In genomic region chr7:121530251-121531174, GRCh38 we compare ENCODE assay signal across 8 cellular contexts.
DNase-seq lines count a peak whose midpoint lies in the region; ATAC-seq and TF ChIP-seq lines count a peak whose summit lies in the region.

No MANE protein-coding gene starts in this region.

- no peaks in the 10 kb centered on the region for H3K9me3 ChIP-seq in left ventricle myocardium inferior (replicated peaks)
- H3K9me3 ChIP-seq in SK-N-SH: no peaks in the 10 kb centered on the region; the same call in 1 of the 2 replicates
- no peaks in the 10 kb centered on the region for H3K9me3 ChIP-seq in neural progenitor cell (ENCODE audit: low read depth)

- TF ChIP-seq CTCF in left ventricle myocardium inferior (IDR thresholded peaks at IDR 0.05; ENCODE audit: borderline replicate concordance) (no peak), SK-N-SH (IDR thresholded peaks at IDR 0.05) (0 out of 2 replicates have a peak, but pooled peaks have one; percentile 16), chondrocyte (IDR thresholded peaks at IDR 0.05) (no peak), neural progenitor cell (IDR thresholded peaks at IDR 0.05) (no peak)

- H2AFZ ChIP-seq in SK-N-SH (ENCODE audit: low read depth) (peak overlapping the region; percentile 25; the same call in 1 of the 2 replicates), neural progenitor cell (replicated peaks) (no peak overlapping the region)

- TF ChIP-seq EP300 in SK-N-SH (IDR thresholded peaks at IDR 0.05; ENCODE audit: borderline replicate concordance in 1 of 2, low read depth in 1 of 2, low read length in 1 of 2): peak; percentile 78 to 99

- CTCF ChIA-PET in SK-N-SH (lab: Yijun Ruan, JAX): interaction anchor here (1.2 kb wide), 1 partner anchor 18 kb away, joined by 3 read pairs; no protein-coding TSS in a partner anchor

- H3K27me3 ChIP-seq in left ventricle myocardium inferior (ENCODE audit: low read depth) (no peaks in the 10 kb centered on the region), SK-N-SH (ENCODE audit: insufficient read depth) (no peaks in the 10 kb centered on the region), neural progenitor cell (no peaks in the 10 kb centered on the region)

- H3K9ac ChIP-seq in SK-N-SH: peak overlapping the region; percentile 32; the same call in 1 of the 2 replicates
- H3K9ac ChIP-seq in neural progenitor cell: no peak overlapping the region

- H3K4me3 Mint-ChIP-seq in chondrocyte (ENCODE audit: unreplicated experiment) (no peak overlapping the region), neural progenitor cell (no peak overlapping the region)

- H3K27ac ChIP-seq in left ventricle myocardium inferior (replicated peaks) (no peak overlapping the region), SK-N-SH (ENCODE audit: low read depth in 2 of 2, low read length in 1 of 2) (peak overlapping the region; percentile 85 to 92), neural progenitor cell (no peak overlapping the region)

- no peaks in the 10 kb centered on the region for H3K4me1 ChIP-seq in left ventricle myocardium inferior
- H3K4me1 ChIP-seq in SK-N-SH (ENCODE audit: control insufficient read depth in 1 of 2, insufficient read depth in 2 of 2, low read depth in 1 of 2, low read length in 1 of 2): peaks cover 0 to 29% of the 10 kb centered on the region in 2 experiments; a peak in 2 of 4 replicates
- H3K4me1 ChIP-seq in neural progenitor cell: peaks cover 7% of the 10 kb centered on the region

- 6% methylated on average over 4 of the region's 4 CpGs for WGBS in SK-N-SH (ENCODE audit: low lambda C conversion rate)

- peaks cover 24% of the 10 kb centered on the region for H3K4me1 Mint-ChIP-seq in chondrocyte (ENCODE audit: low read depth)
- H3K4me1 Mint-ChIP-seq in neural progenitor cell: peaks cover 8% of the 10 kb centered on the region

- H3K4me2 ChIP-seq in SK-N-SH: peak overlapping the region; percentile 48
- no peak overlapping the region for H3K4me2 ChIP-seq in neural progenitor cell

- DNase-seq in Right ventricle myocardium inferior (ENCODE audit: missing footprints): no peak
- no peak for DNase-seq in left ventricle myocardium inferior
- no peak for DNase-seq in SK-N-SH
- DNase-seq in chondrocyte (ENCODE audit: low spot score): no peak
- DNase-seq in neural progenitor cell (ENCODE audit: low spot score): no peak
- DNase-seq in NCI-H1092 (lab: John Stamatoyannopoulos, UW): no peak
- DNase-seq in KG1 (lab: John Stamatoyannopoulos, UW): no peak

- H3K9me2 ChIP-seq in SK-N-SH: no peaks in the 10 kb centered on the region

- ATAC-seq in Right ventricle myocardium inferior (peak; percentile 81), HG03039 (IDR thresholded peaks at IDR 0.05; ENCODE audit: unreplicated experiment) (peak; percentile 99)

- H3K27me3 Mint-ChIP-seq in chondrocyte (ENCODE audit: low read depth) (no peaks in the 10 kb centered on the region), neural progenitor cell (ENCODE audit: insufficient read depth, low read depth) (peaks cover 2% of the 10 kb centered on the region)

- H3K79me2 ChIP-seq in SK-N-SH (ENCODE audit: insufficient read depth) (no peaks in the 10 kb centered on the region), neural progenitor cell (ENCODE audit: low read depth) (no peaks in the 10 kb centered on the region)

- POLR2A ChIA-PET in SK-N-SH (lab: Yijun Ruan, JAX): no interaction called here

- H3K27ac Mint-ChIP-seq in chondrocyte (ENCODE audit: unreplicated experiment) (peak overlapping the region; percentile 78), neural progenitor cell (peak overlapping the region; percentile 20)

- peaks cover 31% of the 10 kb centered on the region for H3F3A ChIP-seq in SK-N-SH (replicated peaks; ENCODE audit: insufficient read depth)
- no peaks in the 10 kb centered on the region for H3F3A ChIP-seq in neural progenitor cell (ENCODE audit: low read depth)

- intact Hi-C loops in Right ventricle myocardium inferior (cut with DNase I): no loop called here
- intact Hi-C loops in left ventricle myocardium inferior (cut with micrococcal nuclease): no loop called here

- H3K4me3 ChIP-seq in left ventricle myocardium inferior: no peak overlapping the region
- H3K4me3 ChIP-seq in SK-N-SH (ENCODE audit: low read depth in 2 of 2, low read length in 1 of 2): peak overlapping the region in 1 of 2 experiments; percentile 10; a peak in 2 of 4 replicates
- no peak overlapping the region for H3K4me3 ChIP-seq in neural progenitor cell

- H4K20me1 ChIP-seq in SK-N-SH (ENCODE audit: insufficient read depth) (no peaks in the 10 kb centered on the region), neural progenitor cell (ENCODE audit: low read depth) (no peaks in the 10 kb centered on the region)

- no peak for TF ChIP-seq RAD21 in SK-N-SH (IDR thresholded peaks at IDR 0.05; ENCODE audit: low read length)

- H3K36me3 Mint-ChIP-seq in chondrocyte (ENCODE audit: low read depth) (no peaks in the 10 kb centered on the region), neural progenitor cell (no peaks in the 10 kb centered on the region)

- H3K36me3 ChIP-seq in left ventricle myocardium inferior: no peaks in the 10 kb centered on the region
- H3K36me3 ChIP-seq in SK-N-SH (replicated peaks in 1 of 2; ENCODE audit: control insufficient read depth in 1 of 2, insufficient read depth in 2 of 2, low read length in 1 of 2): no peaks in the 10 kb centered on the region
- no peaks in the 10 kb centered on the region for H3K36me3 ChIP-seq in neural progenitor cell

- no peaks in the 10 kb centered on the region for H3K9me3 Mint-ChIP-seq in chondrocyte (ENCODE audit: low read depth)
- peaks cover 10% of the 10 kb centered on the region for H3K9me3 Mint-ChIP-seq in neural progenitor cell

TF ChIP-seq in SK-N-SH, 30 proteins besides CTCF, POLR2A, EP300 and RAD21 (continues in another document):
- TF ChIP-seq MXI1 (IDR thresholded peaks at IDR 0.05; ENCODE audit: low read depth, low read length) (no peak), RFX5 (IDR thresholded peaks at IDR 0.05; ENCODE audit: low read length) (no peak), FOSL2 (IDR thresholded peaks at IDR 0.05; ENCODE audit: borderline replicate concordance, low read depth) (peak; percentile 95), IRF3 (IDR thresholded peaks at IDR 0.05; ENCODE audit: low read depth, low read length) (no peak), NRF1 (IDR thresholded peaks at IDR 0.05; ENCODE audit: low read depth, low read length) (no peak), CHD2 (IDR thresholded peaks at IDR 0.05; ENCODE audit: low read length, partially characterized antibody) (no peak), FOXJ3 (CRISPR knock-in tag; IDR thresholded peaks at IDR 0.05) (no peak), YY1 (IDR thresholded peaks at IDR 0.05; ENCODE audit: low read depth) (no peak), ZBTB33 (IDR thresholded peaks at IDR 0.05; ENCODE audit: borderline replicate concordance, low read depth) (peak; percentile 89; the same call in 1 of the 2 replicates), RXRA (IDR thresholded peaks at IDR 0.05; ENCODE audit: borderline replicate concordance, low read depth) (peak; percentile 94), SMC3 (IDR thresholded peaks at IDR 0.05; ENCODE audit: low read depth, low read length) (no peak)
- TF ChIP-seq, protein P1, sequence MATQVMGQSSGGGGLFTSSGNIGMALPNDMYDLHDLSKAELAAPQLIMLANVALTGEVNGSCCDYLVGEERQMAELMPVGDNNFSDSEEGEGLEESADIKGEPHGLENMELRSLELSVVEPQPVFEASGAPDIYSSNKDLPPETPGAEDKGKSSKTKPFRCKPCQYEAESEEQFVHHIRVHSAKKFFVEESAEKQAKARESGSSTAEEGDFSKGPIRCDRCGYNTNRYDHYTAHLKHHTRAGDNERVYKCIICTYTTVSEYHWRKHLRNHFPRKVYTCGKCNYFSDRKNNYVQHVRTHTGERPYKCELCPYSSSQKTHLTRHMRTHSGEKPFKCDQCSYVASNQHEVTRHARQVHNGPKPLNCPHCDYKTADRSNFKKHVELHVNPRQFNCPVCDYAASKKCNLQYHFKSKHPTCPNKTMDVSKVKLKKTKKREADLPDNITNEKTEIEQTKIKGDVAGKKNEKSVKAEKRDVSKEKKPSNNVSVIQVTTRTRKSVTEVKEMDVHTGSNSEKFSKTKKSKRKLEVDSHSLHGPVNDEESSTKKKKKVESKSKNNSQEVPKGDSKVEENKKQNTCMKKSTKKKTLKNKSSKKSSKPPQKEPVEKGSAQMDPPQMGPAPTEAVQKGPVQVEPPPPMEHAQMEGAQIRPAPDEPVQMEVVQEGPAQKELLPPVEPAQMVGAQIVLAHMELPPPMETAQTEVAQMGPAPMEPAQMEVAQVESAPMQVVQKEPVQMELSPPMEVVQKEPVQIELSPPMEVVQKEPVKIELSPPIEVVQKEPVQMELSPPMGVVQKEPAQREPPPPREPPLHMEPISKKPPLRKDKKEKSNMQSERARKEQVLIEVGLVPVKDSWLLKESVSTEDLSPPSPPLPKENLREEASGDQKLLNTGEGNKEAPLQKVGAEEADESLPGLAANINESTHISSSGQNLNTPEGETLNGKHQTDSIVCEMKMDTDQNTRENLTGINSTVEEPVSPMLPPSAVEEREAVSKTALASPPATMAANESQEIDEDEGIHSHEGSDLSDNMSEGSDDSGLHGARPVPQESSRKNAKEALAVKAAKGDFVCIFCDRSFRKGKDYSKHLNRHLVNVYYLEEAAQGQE (IDR thresholded peaks at IDR 0.05; ENCODE audit: low read depth, low read length): peak; percentile 80

Comparison
In these comparisons a context has a peak if more than half of its experiments do, and no peak if none do; other contexts are left out.
1. H3K27ac ChIP-seq: peak in SK-N-SH (2 of 2); none in left ventricle myocardium inferior (single experiment) and neural progenitor cell (single experiment).